ENCODE assay signal across 1 cellular context in the genomic region with DNA sequence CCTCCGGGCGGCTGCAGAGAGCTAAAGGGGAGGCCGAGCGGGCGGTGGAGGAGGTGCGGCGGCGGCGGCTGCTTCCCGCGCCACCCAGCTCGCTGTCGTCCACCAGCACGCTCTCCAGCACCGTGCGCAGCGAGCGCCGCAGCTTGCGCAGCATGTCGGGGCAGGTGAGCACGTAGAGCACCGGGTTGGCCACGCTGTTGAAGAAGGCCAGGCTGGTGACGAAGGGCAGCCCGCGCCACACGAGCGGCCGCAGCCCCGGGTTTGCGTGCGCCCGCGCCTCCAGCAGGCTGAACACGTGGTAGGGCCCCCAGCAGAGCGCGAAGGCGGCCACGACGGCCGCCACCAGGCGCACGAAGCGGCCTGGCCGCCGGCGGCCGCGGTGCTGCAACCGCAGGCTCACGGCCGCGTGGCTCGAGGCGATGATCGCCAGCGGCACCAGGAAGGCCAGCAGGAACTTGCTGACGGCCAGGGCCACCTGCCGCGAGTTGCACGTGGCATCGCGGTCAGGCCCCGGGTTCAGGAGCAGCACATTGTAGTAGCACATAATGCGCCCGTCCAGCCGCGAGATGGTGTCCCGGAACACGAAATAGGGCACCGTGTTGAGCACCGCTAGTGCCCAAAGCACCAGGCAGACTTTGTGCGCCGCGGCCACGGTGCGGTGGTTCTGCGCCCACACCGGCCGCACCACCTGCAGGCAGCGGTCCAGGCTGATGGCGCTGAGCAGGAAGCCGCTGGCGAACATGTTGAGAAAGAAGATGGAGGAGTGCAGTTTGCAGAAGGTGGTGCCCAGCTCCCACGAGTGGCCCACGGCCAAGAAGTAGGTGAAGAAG.
TF ChIP-seq lines count a peak whose summit lies in the region.

No MANE protein-coding gene starts in this region.

TF ChIP-seq in HepG2, 621 proteins besides CTCF, POLR2A, EP300 and RAD21:
- TF ChIP-seq ELF4 (CRISPR knock-in tag; IDR thresholded peaks at IDR 0.05; ENCODE audit: borderline replicate concordance) (no peak), AGO2 (optimal IDR thresholded peaks at IDR 0.05; ENCODE audit: low read depth, low read length) (peak; percentile 85), ZNF280B (CRISPR knock-in tag; IDR thresholded peaks at IDR 0.05; ENCODE audit: borderline replicate concordance) (no peak), RBM22 (optimal IDR thresholded peaks at IDR 0.05; ENCODE audit: low read length) (peak; percentile 40), SIX1 (CRISPR knock-in tag; IDR thresholded peaks at IDR 0.05; ENCODE audit: borderline replicate concordance) (no peak), POLR2AphosphoS2 (IDR thresholded peaks at IDR 0.05; ENCODE audit: low read depth, low read length) (0 out of 2 replicates have a peak, but pooled peaks have one; percentile 12)
- TF ChIP-seq, protein P1, sequence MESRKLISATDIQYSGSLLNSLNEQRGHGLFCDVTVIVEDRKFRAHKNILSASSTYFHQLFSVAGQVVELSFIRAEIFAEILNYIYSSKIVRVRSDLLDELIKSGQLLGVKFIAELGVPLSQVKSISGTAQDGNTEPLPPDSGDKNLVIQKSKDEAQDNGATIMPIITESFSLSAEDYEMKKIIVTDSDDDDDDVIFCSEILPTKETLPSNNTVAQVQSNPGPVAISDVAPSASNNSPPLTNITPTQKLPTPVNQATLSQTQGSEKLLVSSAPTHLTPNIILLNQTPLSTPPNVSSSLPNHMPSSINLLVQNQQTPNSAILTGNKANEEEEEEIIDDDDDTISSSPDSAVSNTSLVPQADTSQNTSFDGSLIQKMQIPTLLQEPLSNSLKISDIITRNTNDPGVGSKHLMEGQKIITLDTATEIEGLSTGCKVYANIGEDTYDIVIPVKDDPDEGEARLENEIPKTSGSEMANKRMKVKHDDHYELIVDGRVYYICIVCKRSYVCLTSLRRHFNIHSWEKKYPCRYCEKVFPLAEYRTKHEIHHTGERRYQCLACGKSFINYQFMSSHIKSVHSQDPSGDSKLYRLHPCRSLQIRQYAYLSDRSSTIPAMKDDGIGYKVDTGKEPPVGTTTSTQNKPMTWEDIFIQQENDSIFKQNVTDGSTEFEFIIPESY (CRISPR knock-in tag; IDR thresholded peaks at IDR 0.05) = peak; percentile 68; the same call in 1 of the 2 replicates
